Comparison of ENCODE assay signal across 13 cellular contexts in genomic region chr5:37736397-37736796, GRCh38.
DNase-seq lines count a peak whose midpoint lies in the region; ATAC-seq and TF ChIP-seq lines count a peak whose summit lies in the region.
"Had no signal": no experiment of that assay in that cellular context is flagged by ENCODE, and none has a peak within 500 bp of the region (broad histone marks: within the 10 kb centered on the region; RNA-seq: fewer than 3 reads in every experiment).

No MANE protein-coding gene starts in this region.

- no peak for DNase-seq in GM23248
- no peak for DNase-seq in adipocyte (ENCODE audit: low read depth)
- no peak for DNase-seq in mesenchymal stem cell
- no peak for DNase-seq in substantia nigra (lab: John Stamatoyannopoulos, UW)
- no peak for DNase-seq in central memory CD4-positive, alpha-beta T cell
- no peak for DNase-seq in heart left ventricle
- DNase-seq: KG1, NCI-H1105, NCI-H1930, NCI-H510A treated with DMSO at 0.1 percent for 48 hours had no signal

- H3K27me3 ChIP-seq in GM23248 (replicated peaks; ENCODE audit: insufficient read depth) (no peaks in the 10 kb centered on the region), adipocyte (replicated peaks; ENCODE audit: control insufficient read depth, insufficient read depth, low read length) (no peaks in the 10 kb centered on the region), mesenchymal stem cell (ENCODE audit: control insufficient read depth in 1 of 2, insufficient read depth in 1 of 2, low read length in 2 of 2) (no peaks in the 10 kb centered on the region), heart left ventricle (no peaks in the 10 kb centered on the region)
- H3K27me3 ChIP-seq: SJSA1 had no signal

- no peak overlapping the region for H2BK5ac ChIP-seq in mesenchymal stem cell (ENCODE audit: low read depth, low read length, poor library complexity, severe bottlenecking)

- no peak overlapping the region for H3K18ac ChIP-seq in mesenchymal stem cell (ENCODE audit: low read depth in 1 of 2, low read length in 2 of 2)

- intact Hi-C loops in heart left ventricle (cut with DNase I), result no loop called here

- in situ Hi-C loops in GM23248 (cut with MboI), result loop anchor here (25.0 kb wide), 1 partner anchor 451 kb away; no protein-coding TSS in a partner anchor

- H3K14ac ChIP-seq in mesenchymal stem cell (ENCODE audit: low read length in 2 of 2), result no peak overlapping the region

- H4K8ac ChIP-seq in mesenchymal stem cell (ENCODE audit: low read length), result no peak overlapping the region

- H3K9ac ChIP-seq in GM23248 (no peak overlapping the region), adipocyte (ENCODE audit: low read length) (peak overlapping the region; percentile 13), mesenchymal stem cell (ENCODE audit: low read length) (peak overlapping the region; percentile 56)

- no peak overlapping the region for H2AK5ac ChIP-seq in mesenchymal stem cell (ENCODE audit: low read length, severe bottlenecking)

- 74 to 80% methylated on average over 2 of the region's 2 CpGs for WGBS in GM23248 (ENCODE audit: low coverage in 1 of 2, low lambda C conversion rate in 2 of 2, missing lambda C conversion rate in 2 of 2), 2 experiments
- WGBS in mesenchymal stem cell, result 94% methylated on average over 1 of the region's 2 CpGs
- 89 to 92% (median 91%) methylated on average over 2 of the region's 2 CpGs for WGBS in heart left ventricle, 4 donors

- H3K4me1 ChIP-seq in GM23248 (ENCODE audit: insufficient read depth) (peaks cover 57% of the 10 kb centered on the region), adipocyte (ENCODE audit: control insufficient read depth, insufficient read depth, low read length) (peaks cover 50% of the 10 kb centered on the region), mesenchymal stem cell (ENCODE audit: control insufficient read depth, insufficient read depth, low read depth, low read length) (no peaks in the 10 kb centered on the region), heart left ventricle (peaks cover 0 to 35% (median 4%) of the 10 kb centered on the region in 12 donors)

- H3K36me3 ChIP-seq in GM23248 (ENCODE audit: low read depth) (no peaks in the 10 kb centered on the region), adipocyte (ENCODE audit: control insufficient read depth, insufficient read depth, low read length, severe bottlenecking) (peaks cover 4% of the 10 kb centered on the region), mesenchymal stem cell (ENCODE audit: control insufficient read depth in 1 of 2, insufficient read depth in 2 of 2, low read depth in 1 of 2, low read length in 2 of 2) (no peaks in the 10 kb centered on the region), heart left ventricle (peaks cover 0 to 14% (median 0%) of the 10 kb centered on the region in 9 donors)

- ATAC-seq in heart left ventricle (no peak), HG02884 (IDR thresholded peaks at IDR 0.05; ENCODE audit: unreplicated experiment) (no peak)

- H3K4ac ChIP-seq in mesenchymal stem cell (ENCODE audit: low read depth in 1 of 2, low read length in 2 of 2), result no peak overlapping the region

- H2BK12ac ChIP-seq in mesenchymal stem cell (ENCODE audit: low read length in 2 of 2), result no peak overlapping the region

- no peaks in the 10 kb centered on the region for H3K79me2 ChIP-seq in GM23248 (ENCODE audit: insufficient read depth)

- no peaks in the 10 kb centered on the region for H3K79me1 ChIP-seq in mesenchymal stem cell (replicated peaks; ENCODE audit: low read length, poor library complexity, severe bottlenecking)

- H2BK120ac ChIP-seq in mesenchymal stem cell (ENCODE audit: low read depth, low read length), result no peak overlapping the region

- H3K23ac ChIP-seq in mesenchymal stem cell (ENCODE audit: low read length in 2 of 2), result no peak overlapping the region

- H3F3A ChIP-seq in GM23248 (ENCODE audit: insufficient read depth), result peaks cover 46% of the 10 kb centered on the region

- peak overlapping the region; percentile 53 for H3K4me2 ChIP-seq in GM23248 (ENCODE audit: unreplicated experiment)
- H3K4me2 ChIP-seq in mesenchymal stem cell (ENCODE audit: low read length, poor library complexity, severe bottlenecking), result no peak overlapping the region

- H3K9me2 ChIP-seq in GM23248 (ENCODE audit: insufficient read depth), result no peaks in the 10 kb centered on the region

- H3K4me3 ChIP-seq in GM23248, result no peak overlapping the region
- no peak overlapping the region for H3K4me3 ChIP-seq in adipocyte (ENCODE audit: low read length)
- no peak overlapping the region for H3K4me3 ChIP-seq in mesenchymal stem cell (ENCODE audit: insufficient read depth in 1 of 2, low read depth in 1 of 2, low read length in 2 of 2)
- H3K4me3 ChIP-seq in heart left ventricle, result no peak overlapping the region
- H3K4me3 ChIP-seq: SJSA1 had no signal

- H3K27ac ChIP-seq in GM23248, result no peak overlapping the region
- H3K27ac ChIP-seq in mesenchymal stem cell (ENCODE audit: low read length, poor library complexity, severe bottlenecking), result no peak overlapping the region
- peak overlapping the region; percentile 52 for H3K27ac ChIP-seq in substantia nigra (ENCODE audit: low read depth, low read length, poor library complexity, severe bottlenecking)
- no peak overlapping the region for H3K27ac ChIP-seq in heart left ventricle
- H3K27ac ChIP-seq: RWPE1, SJSA1 had no signal

- no peak for TF ChIP-seq CTCF in heart left ventricle (IDR thresholded peaks at IDR 0.05)

- no peak overlapping the region for H4K91ac ChIP-seq in mesenchymal stem cell (ENCODE audit: low read length)

- no peak overlapping the region for H2AFZ ChIP-seq in GM23248
- no peak overlapping the region for H2AFZ ChIP-seq in mesenchymal stem cell (ENCODE audit: low read depth, low read length)

- no peaks in the 10 kb centered on the region for H4K20me1 ChIP-seq in GM23248 (ENCODE audit: insufficient read depth)

- no peak overlapping the region for H2BK15ac ChIP-seq in mesenchymal stem cell (ENCODE audit: low read depth, poor library complexity, severe bottlenecking)

- no peak for TF ChIP-seq POLR2A in heart left ventricle (IDR thresholded peaks at IDR 0.05)

- H3K9me3 ChIP-seq in GM23248 (ENCODE audit: low read depth) (no peaks in the 10 kb centered on the region), adipocyte (ENCODE audit: control insufficient read depth, low read length) (no peaks in the 10 kb centered on the region), mesenchymal stem cell (ENCODE audit: control insufficient read depth, low read length) (no peaks in the 10 kb centered on the region), heart left ventricle (no peaks in the 10 kb centered on the region)
- H3K9me3 ChIP-seq: SJSA1 had no signal
